Comparison of ENCODE assay signal across 16 cellular contexts in genomic region chr6:14630136-14630535, GRCh38.
DNase-seq lines count a peak whose midpoint lies in the region; ATAC-seq and TF ChIP-seq lines count a peak whose summit lies in the region.
"Had no signal": no experiment of that assay in that cellular context is flagged by ENCODE, and none has a peak within 500 bp of the region (broad histone marks: within the 10 kb centered on the region; RNA-seq: fewer than 3 reads in every experiment).

No MANE protein-coding gene starts in this region.

- H3K4me2 ChIP-seq in neural progenitor cell = peak overlapping the region; percentile 49
- H3K4me2 ChIP-seq: BLaER1 had no signal

- H3K4me3 ChIP-seq in neural progenitor cell = no peak overlapping the region
- H3K4me3 ChIP-seq: BLaER1, GM23248 had no signal

- H3K4me3 Mint-ChIP-seq in glutamatergic neuron (ENCODE audit: unreplicated experiment) (no peak overlapping the region), neural progenitor cell (peak overlapping the region; percentile 70), HFFc6 (no peak overlapping the region)
- H3K4me3 Mint-ChIP-seq: CD8-positive, alpha-beta memory T cell had no signal

- H3K9ac ChIP-seq in neural progenitor cell = no peak overlapping the region
- H3K9ac ChIP-seq: BLaER1, GM23248 had no signal

- H3K9me3 Mint-ChIP-seq in glutamatergic neuron (ENCODE audit: unreplicated experiment) (peaks cover 6% of the 10 kb centered on the region), neural progenitor cell (peaks cover 17% of the 10 kb centered on the region), HFFc6 (no peaks in the 10 kb centered on the region)

- H3K27me3 Mint-ChIP-seq in glutamatergic neuron (ENCODE audit: unreplicated experiment) (peaks cover 8% of the 10 kb centered on the region), neural progenitor cell (ENCODE audit: insufficient read depth, low read depth) (peaks cover 17% of the 10 kb centered on the region), HFFc6 (ENCODE audit: insufficient read depth) (peaks cover 16% of the 10 kb centered on the region)

- ATAC-seq in HG02759 (IDR thresholded peaks at IDR 0.05; ENCODE audit: unreplicated experiment) = no peak
- ATAC-seq in HG03460 (IDR thresholded peaks at IDR 0.05; ENCODE audit: unreplicated experiment) = no peak

- H3K36me3 ChIP-seq in neural progenitor cell = no peaks in the 10 kb centered on the region
- H3K36me3 ChIP-seq: BLaER1 had no signal

- no peak overlapping the region for H2AFZ ChIP-seq in neural progenitor cell (replicated peaks)
- H2AFZ ChIP-seq: GM23248 had no signal

- no peaks in the 10 kb centered on the region for H3K79me2 ChIP-seq in neural progenitor cell (ENCODE audit: low read depth)

- H3K4me1 Mint-ChIP-seq in glutamatergic neuron (ENCODE audit: low read depth, unreplicated experiment) = peaks cover 20% of the 10 kb centered on the region
- peaks cover 34% of the 10 kb centered on the region for H3K4me1 Mint-ChIP-seq in neural progenitor cell
- H3K4me1 Mint-ChIP-seq in HFFc6 (ENCODE audit: low read depth) = no peaks in the 10 kb centered on the region

- no peaks in the 10 kb centered on the region for H3K27me3 ChIP-seq in neural progenitor cell
- H3K27me3 ChIP-seq: BLaER1 had no signal

- TF ChIP-seq CTCF in glutamatergic neuron (IDR thresholded peaks at IDR 0.05; ENCODE audit: partially characterized antibody, unreplicated experiment) (no peak), neural progenitor cell (IDR thresholded peaks at IDR 0.05) (no peak), HFFc6 (IDR thresholded peaks at IDR 0.05) (no peak)

- DNase-seq in ELF-1 (ENCODE audit: low read depth, low spot score) (peak; percentile 49), NCI-H82 (lab: John Stamatoyannopoulos, UW) (peak; percentile 94), glutamatergic neuron (peak; percentile 31), neural progenitor cell (ENCODE audit: low spot score) (peak; percentile 42), HFFc6 (no peak)
- DNase-seq in activated CD4-positive, CD25-positive, alpha-beta regulatory T cell treated with anti-CD3 and anti-CD28 coated beads, Interleukin-2, amount 50 U/mL, for 72 hours = no peak
- DNase-seq: 8988T; AML-193; Caco-2; CD8-positive, alpha-beta memory T cell; DMS53; GM23248; H7 had no signal

- peaks cover 33% of the 10 kb centered on the region for H3K4me1 ChIP-seq in neural progenitor cell
- H3K4me1 ChIP-seq: Caco-2 had no signal

- H3K36me3 Mint-ChIP-seq in glutamatergic neuron (ENCODE audit: unreplicated experiment) (no peaks in the 10 kb centered on the region), neural progenitor cell (peaks cover 1% of the 10 kb centered on the region), HFFc6 (ENCODE audit: low read depth) (no peaks in the 10 kb centered on the region)
- H3K36me3 Mint-ChIP-seq: CD8-positive, alpha-beta memory T cell had no signal

- H3K27ac Mint-ChIP-seq in glutamatergic neuron (ENCODE audit: unreplicated experiment) (peak overlapping the region; percentile 69), neural progenitor cell (peak overlapping the region; percentile 70), HFFc6 (no peak overlapping the region)

- no peaks in the 10 kb centered on the region for H4K20me1 ChIP-seq in neural progenitor cell (ENCODE audit: low read depth)
- H4K20me1 ChIP-seq: BLaER1 had no signal

- H3K9me3 ChIP-seq in neural progenitor cell (ENCODE audit: low read depth) = no peaks in the 10 kb centered on the region
- H3K9me3 ChIP-seq: Caco-2 had no signal

- H3F3A ChIP-seq in neural progenitor cell (ENCODE audit: low read depth) = peaks cover 9% of the 10 kb centered on the region

- no peak overlapping the region for H3K27ac ChIP-seq in neural progenitor cell
- H3K27ac ChIP-seq: BLaER1, GM23248 had no signal

Comparison
In these comparisons a context has a peak if more than half of its experiments do, and no peak if none do; other contexts are left out.
1. DNase-seq: peak in ELF-1 (single experiment), NCI-H82 (single experiment), glutamatergic neuron (single experiment) and neural progenitor cell (single experiment); none in activated CD4-positive, CD25-positive, alpha-beta regulatory T cell treated with anti-CD3 and anti-CD28 coated beads, Interleukin-2, amount 50 U/mL, for 72 hours (single experiment) and HFFc6 (single experiment).